Comparison of ENCODE assay signal across 15 cellular contexts in genomic region chr2:180677200-180677599, GRCh38.
"Had no signal": no experiment of that assay in that cellular context is flagged by ENCODE, and none has a peak within 500 bp of the region (broad histone marks: within the 10 kb centered on the region; RNA-seq: fewer than 3 reads in every experiment).

No MANE protein-coding gene starts in this region.

- H3K4me3 ChIP-seq: esophagus muscularis mucosa, heart left ventricle, pancreas, skin epidermis, tibial artery, vagina had no signal

- H3K4me1 ChIP-seq: esophagus muscularis mucosa, heart left ventricle, pancreas, tibial artery had no signal

- H3K4me1 Mint-ChIP-seq: activated B cell treated with CpG ODN at 0.5 μM for 24 hours; activated CD4-positive, alpha-beta T cell treated with anti-CD3 and anti-CD28 coated beads, Interleukin-2, amount 10 ng/mL, durations not matched to agents 24 days and 14 days; stimulated activated effector memory CD8-positive, alpha-beta T cell treated with anti-CD3 and anti-CD28 coated beads, Interleukin-12 subunit alpha, Interleukin-12 subunit beta, amount 100 ng/mL, for 72 hours; T-helper 17 cell had no signal

- H3K27me3 Mint-ChIP-seq: activated B cell treated with CpG ODN at 0.5 μM for 24 hours, brain had no signal

- H3K9me3 Mint-ChIP-seq: activated B cell treated with CpG ODN at 0.5 μM for 24 hours; activated CD4-positive, alpha-beta T cell treated with anti-CD3 and anti-CD28 coated beads, Interleukin-2, amount 10 ng/mL, durations not matched to agents 24 days and 14 days; endodermal cell; neural crest cell; stimulated activated effector memory CD8-positive, alpha-beta T cell treated with anti-CD3 and anti-CD28 coated beads, Interleukin-12 subunit alpha, Interleukin-12 subunit beta, amount 100 ng/mL, for 72 hours had no signal

- H3K36me3 ChIP-seq: esophagus muscularis mucosa, heart left ventricle, pancreas, tibial artery, vagina had no signal

- H3K27me3 ChIP-seq: esophagus muscularis mucosa, pancreas, tibial artery, vagina had no signal

- H3K27ac ChIP-seq: esophagus muscularis mucosa, heart left ventricle, pancreas, tibial artery, vagina had no signal

- DNase-seq: activated B cell treated with CpG ODN at 0.5 μM for 24 hours; activated CD4-positive, alpha-beta T cell treated with anti-CD3 and anti-CD28 coated beads, Interleukin-2, amount 10 ng/mL, durations not matched to agents 24 days and 14 days; activated naive CD4-positive, alpha-beta T cell treated with anti-CD3 and anti-CD28 coated beads, Interleukin-2, amount 50 U/mL, for 16 hours; endodermal cell; heart left ventricle; left ventricle myocardium superior; pancreas; T-helper 17 cell; tibial artery had no signal

- ATAC-seq: heart left ventricle; left ventricle myocardium superior; stimulated activated effector memory CD8-positive, alpha-beta T cell treated with anti-CD3 and anti-CD28 coated beads, Interleukin-12 subunit alpha, Interleukin-12 subunit beta, amount 100 ng/mL, for 72 hours; T-helper 17 cell had no signal

- H3K36me3 Mint-ChIP-seq: brain; stimulated activated effector memory CD8-positive, alpha-beta T cell treated with anti-CD3 and anti-CD28 coated beads, Interleukin-12 subunit alpha, Interleukin-12 subunit beta, amount 100 ng/mL, for 72 hours had no signal

- H3K27ac Mint-ChIP-seq: activated B cell treated with CpG ODN at 0.5 μM for 24 hours; activated CD4-positive, alpha-beta T cell treated with anti-CD3 and anti-CD28 coated beads, Interleukin-2, amount 10 ng/mL, durations not matched to agents 24 days and 14 days; brain; endodermal cell; stimulated activated effector memory CD8-positive, alpha-beta T cell treated with anti-CD3 and anti-CD28 coated beads, Interleukin-12 subunit alpha, Interleukin-12 subunit beta, amount 100 ng/mL, for 72 hours; T-helper 17 cell had no signal

- H3K4me3 Mint-ChIP-seq: activated B cell treated with CpG ODN at 0.5 μM for 24 hours; activated CD4-positive, alpha-beta T cell treated with anti-CD3 and anti-CD28 coated beads, Interleukin-2, amount 10 ng/mL, durations not matched to agents 24 days and 14 days; brain; endodermal cell; neural crest cell; stimulated activated effector memory CD8-positive, alpha-beta T cell treated with anti-CD3 and anti-CD28 coated beads, Interleukin-12 subunit alpha, Interleukin-12 subunit beta, amount 100 ng/mL, for 72 hours; T-helper 17 cell had no signal

- H3K9me3 ChIP-seq: esophagus muscularis mucosa, pancreas, tibial artery, vagina had no signal
